1 cellular context compared by ENCODE assay signal in genomic region chr10:46263831-46264268, GRCh38.
TF ChIP-seq lines count a peak whose summit lies in the region.

No MANE protein-coding gene starts in this region.

TF ChIP-seq in H1, 55 proteins besides CTCF, POLR2A, EP300 and RAD21:
- TF ChIP-seq NANOG (IDR thresholded peaks at IDR 0.05; ENCODE audit: insufficient read depth, low read depth, low read length, poor library complexity, severe bottlenecking) = no peak
- no peak for TF ChIP-seq CTBP2 (IDR thresholded peaks at IDR 0.05; ENCODE audit: borderline replicate concordance, insufficient read depth, insufficient read length, low read length)
- no peak for TF ChIP-seq TEAD4 (IDR thresholded peaks at IDR 0.05; ENCODE audit: low read depth, low read length)
- TF ChIP-seq MAX (IDR thresholded peaks at IDR 0.05) = no peak
- TF ChIP-seq BRCA1 (IDR thresholded peaks at IDR 0.05; ENCODE audit: low read depth, low read length) = no peak
- TF ChIP-seq SIX5 (IDR thresholded peaks at IDR 0.05; ENCODE audit: low read depth, low read length) = no peak
